16 cellular contexts compared by ENCODE assay signal in the genomic region with DNA sequence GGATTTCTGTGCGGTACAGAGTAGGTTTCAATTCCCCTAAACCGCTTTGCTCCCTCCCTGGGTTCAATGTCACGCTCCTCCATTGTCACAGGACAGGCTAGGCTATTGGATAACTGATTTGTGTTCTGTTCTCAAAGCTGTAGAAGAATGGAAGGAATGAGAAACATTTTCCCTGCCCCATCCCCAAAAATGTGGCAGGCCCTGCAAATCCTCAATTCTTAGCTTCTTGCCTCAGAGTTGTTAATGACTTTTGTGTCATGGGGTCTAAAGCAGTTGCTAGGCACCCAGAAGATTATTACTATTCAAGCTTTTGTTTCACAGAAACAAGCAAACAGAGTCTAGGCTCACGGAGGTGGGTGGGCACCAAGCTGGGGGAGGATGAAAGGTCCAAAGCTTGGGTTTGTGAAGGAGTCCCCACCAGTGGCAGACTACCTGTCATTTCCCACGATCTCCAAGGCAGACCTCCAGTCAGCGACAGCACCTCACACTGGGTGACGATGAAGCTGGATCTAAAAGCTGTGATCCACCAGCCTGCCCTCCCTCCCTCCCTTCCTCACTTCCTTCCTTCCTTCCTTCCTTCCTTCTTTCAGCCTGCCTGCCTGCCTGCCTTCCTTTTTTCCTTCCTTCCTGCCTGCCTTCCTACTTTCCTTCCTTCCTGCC.
"Had no signal": no experiment of that assay in that cellular context is flagged by ENCODE, and none has a peak within 500 bp of the region (broad histone marks: within the 10 kb centered on the region; RNA-seq: fewer than 3 reads in every experiment).

No MANE protein-coding gene starts in this region.

- H3K9me3 ChIP-seq: gastrocnemius medialis, heart left ventricle, thyroid gland, uterus had no signal

- H3K36me3 Mint-ChIP-seq: activated naive CD8-positive, alpha-beta T cell treated with anti-CD3 and anti-CD28 coated beads, Interleukin-2, amount 10 ng/mL, durations not matched to agents 7 days and 5 days; stimulated activated naive B cell treated with anti-CD40 and anti-IgM and Interleukin-4, amounts not matched to agents 10 μg/mL and 1 μg/mL and 100 μg/mL, for 72 hours had no signal

- H3K27ac ChIP-seq: gastrocnemius medialis, heart left ventricle, thyroid gland, uterus had no signal

- H3K36me3 ChIP-seq: gastrocnemius medialis, heart left ventricle, thyroid gland, uterus had no signal

- H3K9me3 Mint-ChIP-seq: activated CD4-positive, alpha-beta T cell treated with anti-CD3 and anti-CD28 coated beads, Interleukin-2, amount 10 ng/mL, durations not matched to agents 7 days and 5 days had no signal

- H3K4me1 ChIP-seq: gastrocnemius medialis, heart left ventricle, uterus had no signal

- H3K4me3 ChIP-seq: gastrocnemius medialis, heart left ventricle, lung, thyroid gland, uterus had no signal

- ATAC-seq: gastrocnemius medialis; heart left ventricle; stimulated activated naive B cell treated with anti-CD40 and anti-IgM and Interleukin-4, amounts not matched to agents 10 μg/mL and 1 μg/mL and 100 μg/mL, for 72 hours had no signal

- DNase-seq: activated CD4-positive, alpha-beta T cell treated with anti-CD3 and anti-CD28 coated beads, Interleukin-2, amount 10 ng/mL, durations not matched to agents 7 days and 5 days; activated gamma-delta T cell treated with Interleukin-2 at 50 U/mL for 16 hours; activated naive CD8-positive, alpha-beta T cell treated with anti-CD3 and anti-CD28 coated beads, Interleukin-2, amount 10 ng/mL, durations not matched to agents 7 days and 5 days; dermis blood vessel endothelial cell; erythroblast; gastrocnemius medialis; heart left ventricle; midbrain; retina; stimulated activated CD4-positive, alpha-beta T cell treated with anti-CD3 and anti-CD28 coated beads, Interleukin-15, amount 100 ng/mL, for 24 hours; stimulated activated CD4-positive, alpha-beta T cell treated with anti-CD3 and anti-CD28 coated beads, Interleukin-4, amount 100 ng/mL, for 1 hour; stimulated activated naive B cell treated with anti-CD40 and anti-IgM and Interleukin-4, amounts not matched to agents 10 μg/mL and 1 μg/mL and 100 μg/mL, for 72 hours; thyroid gland; uterus had no signal

- H3K27me3 Mint-ChIP-seq: activated CD4-positive, alpha-beta T cell treated with anti-CD3 and anti-CD28 coated beads, Interleukin-2, amount 10 ng/mL, durations not matched to agents 7 days and 5 days; activated naive CD8-positive, alpha-beta T cell treated with anti-CD3 and anti-CD28 coated beads, Interleukin-2, amount 10 ng/mL, durations not matched to agents 7 days and 5 days; stimulated activated naive B cell treated with anti-CD40 and anti-IgM and Interleukin-4, amounts not matched to agents 10 μg/mL and 1 μg/mL and 100 μg/mL, for 72 hours had no signal

- H3K27ac Mint-ChIP-seq: activated CD4-positive, alpha-beta T cell treated with anti-CD3 and anti-CD28 coated beads, Interleukin-2, amount 10 ng/mL, durations not matched to agents 7 days and 5 days; activated naive CD8-positive, alpha-beta T cell treated with anti-CD3 and anti-CD28 coated beads, Interleukin-2, amount 10 ng/mL, durations not matched to agents 7 days and 5 days; stimulated activated naive B cell treated with anti-CD40 and anti-IgM and Interleukin-4, amounts not matched to agents 10 μg/mL and 1 μg/mL and 100 μg/mL, for 72 hours; T-helper 2 cell treated with Interferon-gamma antibody and Interleukin-4, amounts not matched to agents 5 μg/mL and 100 μg/mL, for 36 hours had no signal

- H3K27me3 ChIP-seq: gastrocnemius medialis, thyroid gland, uterus had no signal

- H3K4me1 Mint-ChIP-seq: activated CD4-positive, alpha-beta T cell treated with anti-CD3 and anti-CD28 coated beads, Interleukin-2, amount 10 ng/mL, durations not matched to agents 7 days and 5 days; activated naive CD8-positive, alpha-beta T cell treated with anti-CD3 and anti-CD28 coated beads, Interleukin-2, amount 10 ng/mL, durations not matched to agents 7 days and 5 days; stimulated activated naive B cell treated with anti-CD40 and anti-IgM and Interleukin-4, amounts not matched to agents 10 μg/mL and 1 μg/mL and 100 μg/mL, for 72 hours had no signal

- H3K4me3 Mint-ChIP-seq: activated CD4-positive, alpha-beta T cell treated with anti-CD3 and anti-CD28 coated beads, Interleukin-2, amount 10 ng/mL, durations not matched to agents 7 days and 5 days; activated naive CD8-positive, alpha-beta T cell treated with anti-CD3 and anti-CD28 coated beads, Interleukin-2, amount 10 ng/mL, durations not matched to agents 7 days and 5 days; stimulated activated naive B cell treated with anti-CD40 and anti-IgM and Interleukin-4, amounts not matched to agents 10 μg/mL and 1 μg/mL and 100 μg/mL, for 72 hours; T-helper 2 cell treated with Interferon-gamma antibody and Interleukin-4, amounts not matched to agents 5 μg/mL and 100 μg/mL, for 36 hours had no signal
